Comparison of ENCODE assay signal across 1 cellular context in the genomic region with DNA sequence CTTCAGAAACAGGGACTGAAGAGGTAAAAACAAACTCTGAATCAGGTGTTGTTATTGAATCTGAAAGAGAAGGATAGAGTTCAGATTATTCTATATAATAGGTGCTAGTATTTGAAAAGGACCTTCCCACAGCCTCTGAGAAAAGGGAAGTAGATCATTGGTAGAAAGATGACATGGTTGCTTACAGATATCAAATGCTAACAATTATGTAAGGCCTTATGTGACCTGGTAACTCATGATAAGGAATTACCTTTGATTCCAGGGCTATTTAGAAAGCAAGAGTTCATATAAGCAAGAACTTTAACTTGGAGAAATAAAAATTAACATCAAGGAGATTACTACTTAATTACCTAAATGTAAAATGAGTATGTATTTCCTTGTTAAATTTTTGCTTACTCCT.
TF ChIP-seq lines count a peak whose summit lies in the region.

No MANE protein-coding gene starts in this region.

TF ChIP-seq in GM12878, 131 proteins besides CTCF, POLR2A, EP300 and RAD21:
- TF ChIP-seq BRCA1 (IDR thresholded peaks at IDR 0.05; ENCODE audit: low read depth, low read length) (no peak), NFXL1 (IDR thresholded peaks at IDR 0.05; ENCODE audit: borderline replicate concordance) (no peak), TCF12 (IDR thresholded peaks at IDR 0.05; ENCODE audit: low read depth, low read length) (no peak), NR2F1 (conservative IDR thresholded peaks at IDR 0.05) (no peak), SIX5 (IDR thresholded peaks at IDR 0.05; ENCODE audit: low read depth, low read length, severe bottlenecking) (no peak)
